In genomic region chr14:38250316-38250715, GRCh38 we compare ENCODE assay signal across 23 cellular contexts. TPM values are rescaled to one million over a fixed set of nuclear protein-coding genes. Genes with fewer than 3 reads are reported as not detected.
DNase-seq lines count a peak whose midpoint lies in the region; ATAC-seq, FAIRE-seq and TF ChIP-seq lines count a peak whose summit lies in the region.
"Had no signal": no experiment of that assay in that cellular context is flagged by ENCODE, and none has a peak within 500 bp of the region (broad histone marks: within the 10 kb centered on the region; RNA-seq: fewer than 3 reads in every experiment).

No MANE protein-coding gene starts in this region.

- peak overlapping the region in 6 of 11 experiments; percentile 26 to 59 (median 50); a peak in 8 of 22 replicates for H3K4me2 ChIP-seq in BLaER1 treated with 17β-estradiol and CSF1 and Interleukin-3, amounts not matched to agents 10 nM and 100 nM
- H3K4me2 ChIP-seq in endothelial cell of umbilical vein (ENCODE audit: insufficient read depth, low read length), result peak overlapping the region; percentile 99

- POLR2A ChIA-PET in endothelial cell of umbilical vein (lab: Charles Lee), result interaction anchor here (0.5 to 0.7 kb wide), 2 partner anchors 31 to 920 kb away, joined by 3 to 5 read pairs; partner anchors contain the start of gene TRAPPC6B

- no peak overlapping the region for H3K27ac ChIP-seq in BLaER1 treated with 17β-estradiol and CSF1 and Interleukin-3, amounts not matched to agents 10 nM and 100 nM
- peak overlapping the region; percentile 89 for H3K27ac ChIP-seq in endothelial cell of umbilical vein (ENCODE audit: insufficient read depth, low read depth, low read length)
- H3K27ac ChIP-seq in gastrocnemius medialis, result peak overlapping the region; percentile 75 to 83 (median 81)
- H3K27ac ChIP-seq: SJSA1 had no signal

- peaks cover 0 to 8% (median 0%) of the 10 kb centered on the region in 11 experiments; a peak in 2 of 22 replicates for H3K36me3 ChIP-seq in BLaER1 treated with 17β-estradiol and CSF1 and Interleukin-3, amounts not matched to agents 10 nM and 100 nM
- H3K36me3 ChIP-seq in endothelial cell of umbilical vein (ENCODE audit: control insufficient read depth in 2 of 2, extremely low read depth in 1 of 2, insufficient read depth in 2 of 2, low read length in 2 of 2) (peaks cover 8 to 23% of the 10 kb centered on the region in 2 experiments), gastrocnemius medialis (no peaks in the 10 kb centered on the region)
- H3K36me3 ChIP-seq: MG63, SJSA1 had no signal

- DNase-seq in AG10803 (ENCODE audit: low read depth), result peak; percentile 25
- DNase-seq in endothelial cell of umbilical vein (ENCODE audit: low read depth, low spot score), result peak; percentile 9
- no peak for DNase-seq in gastrocnemius medialis
- DNase-seq in NOMO-1 (lab: John Stamatoyannopoulos, UW; ENCODE audit: unreplicated experiment in 2 of 2), result no peak
- DNase-seq in SW 1271 (lab: John Stamatoyannopoulos, UW), result no peak
- no peak for DNase-seq in type B pancreatic cell (ENCODE audit: extremely low spot score, unreplicated experiment)
- DNase-seq: Caco-2; CD4-positive, alpha-beta memory T cell; DND-41; H7; MG63; NCI-H1417 treated with DMSO at 0.1 percent for 48 hours; NCI-H187; NCI-H2107; NCI-H446 treated with DMSO at 0.1 percent for 48 hours; NCI-H526 treated with DMSO at 0.1 percent for 48 hours had no signal

- no peaks in the 10 kb centered on the region for H3K36me3 Mint-ChIP-seq in type B pancreatic cell
- H3K36me3 Mint-ChIP-seq: CD4-positive, alpha-beta memory T cell had no signal

- intact Hi-C loops in endothelial cell of umbilical vein (cut with micrococcal nuclease) (no loop called here), gastrocnemius medialis (cut with DNase I; ENCODE audit: low total_unique reads) (no loop called here)

- in situ Hi-C loops in gastrocnemius medialis (cut with MboI; ENCODE audit: low sequenced_read_pairs in 4 of 4), result no loop called here

- no peak for FAIRE-seq in endothelial cell of umbilical vein (lab: Jason Lieb, UNC)
- FAIRE-seq: GM12891 had no signal

- no peak for TF ChIP-seq CTCF in AG10803 (conservative IDR thresholded peaks at IDR 0.05; ENCODE audit: low read length)
- TF ChIP-seq CTCF in endothelial cell of umbilical vein (IDR thresholded peaks at IDR 0.05; ENCODE audit: extremely low read depth in 1 of 2, insufficient read depth in 1 of 2, low read depth in 1 of 2, low read length in 2 of 2), result no peak
- no peak for TF ChIP-seq CTCF in gastrocnemius medialis (IDR thresholded peaks at IDR 0.05 in 4 of 5, conservative IDR thresholded peaks at IDR 0.05 in 1 of 5)
- TF ChIP-seq CTCF in type B pancreatic cell (conservative IDR thresholded peaks at IDR 0.05), result no peak

- no peak overlapping the region for H3K4me3 Mint-ChIP-seq in type B pancreatic cell
- H3K4me3 Mint-ChIP-seq: CD4-positive, alpha-beta memory T cell had no signal

- no peak for ATAC-seq in gastrocnemius medialis
- ATAC-seq: Panc1 had no signal

- no peaks in the 10 kb centered on the region for H3K9me3 Mint-ChIP-seq in type B pancreatic cell
- H3K9me3 Mint-ChIP-seq: CD4-positive, alpha-beta memory T cell had no signal

- H3K4me1 ChIP-seq in BLaER1 treated with 17β-estradiol and CSF1 and Interleukin-3, amounts not matched to agents 10 nM and 100 nM, result peaks cover 0 to 22% (median 13%) of the 10 kb centered on the region in 10 experiments; a peak in 13 of 20 replicates
- H3K4me1 ChIP-seq in endothelial cell of umbilical vein (ENCODE audit: control insufficient read depth, extremely low read depth, insufficient read depth, low read length) (peaks cover 27% of the 10 kb centered on the region), gastrocnemius medialis (no peaks in the 10 kb centered on the region)
- H3K4me1 ChIP-seq: Caco-2, SJSA1 had no signal

- H3K4me3 ChIP-seq in AG10803 (ENCODE audit: low read length) (no peak overlapping the region), endothelial cell of umbilical vein (replicated peaks in 1 of 3; ENCODE audit: insufficient read depth in 1 of 3, low read depth in 1 of 3, low read length in 3 of 3) (peak overlapping the region in 2 of 3 experiments; percentile 99 to 100), gastrocnemius medialis (peak overlapping the region; percentile 1 to 60 (median 20))
- peak overlapping the region in 1 of 10 experiments; percentile 42; a peak in 1 of 20 replicates for H3K4me3 ChIP-seq in BLaER1 treated with 17β-estradiol and CSF1 and Interleukin-3, amounts not matched to agents 10 nM and 100 nM
- H3K4me3 ChIP-seq: MG63, SJSA1 had no signal

- H3K9me1 ChIP-seq in endothelial cell of umbilical vein (replicated peaks; ENCODE audit: control insufficient read depth, extremely low read depth, insufficient read depth, low read length), result peaks cover 2% of the 10 kb centered on the region

- H3K4me1 Mint-ChIP-seq in type B pancreatic cell (ENCODE audit: unreplicated experiment), result no peaks in the 10 kb centered on the region

- H3K9ac ChIP-seq in BLaER1 treated with 17β-estradiol and CSF1 and Interleukin-3, amounts not matched to agents 10 nM and 100 nM, result 0 out of 22 replicates have a peak overlapping the region, but pooled peaks of 1 of the 11 experiments have one; percentile 2
- H3K9ac ChIP-seq in endothelial cell of umbilical vein (replicated peaks; ENCODE audit: extremely low read depth, insufficient read depth, low read length), result peak overlapping the region; percentile 99

- peaks cover 80% of the 10 kb centered on the region for H3K79me2 ChIP-seq in endothelial cell of umbilical vein (ENCODE audit: control insufficient read depth, insufficient read depth, low read length)

- no peaks in the 10 kb centered on the region for H3K27me3 ChIP-seq in BLaER1 treated with 17β-estradiol and CSF1 and Interleukin-3, amounts not matched to agents 10 nM and 100 nM
- H3K27me3 ChIP-seq in endothelial cell of umbilical vein (ENCODE audit: control insufficient read depth in 2 of 2, insufficient read depth in 2 of 2, low read length in 2 of 2), result no peaks in the 10 kb centered on the region
- peaks cover 0 to 2% (median 0%) of the 10 kb centered on the region in 3 donors for H3K27me3 ChIP-seq in gastrocnemius medialis
- H3K27me3 ChIP-seq: MG63, SJSA1 had no signal

- peaks cover 0 to 23% (median 0%) of the 10 kb centered on the region in 11 experiments; a peak in 3 of 22 replicates for H4K20me1 ChIP-seq in BLaER1 treated with 17β-estradiol and CSF1 and Interleukin-3, amounts not matched to agents 10 nM and 100 nM
- peaks cover 21% of the 10 kb centered on the region for H4K20me1 ChIP-seq in endothelial cell of umbilical vein (replicated peaks; ENCODE audit: control insufficient read depth, extremely low read depth, insufficient read depth, low read length)

- dilution Hi-C loops in endothelial cell of umbilical vein (cut with MboI; ENCODE audit: extremely low pct_ligation_motif_present, low sequenced_read_pairs), result no loop called here

- CTCF ChIA-PET in endothelial cell of umbilical vein (lab: Charles Lee), result interaction anchor here (1.2 to 10.5 kb wide), 5 partner anchors 54 to 351 kb away, joined by 3 to 120 read pairs (median 3); no protein-coding TSS in a partner anchor

- BruUV-seq in endothelial cell of umbilical vein (replicated peaks; lab: Mats Ljungman, UMichigan), result no TSS peak

- H2AFZ ChIP-seq in endothelial cell of umbilical vein (ENCODE audit: low read depth, low read length), result no peak overlapping the region

- no peak overlapping the region for H3K27ac Mint-ChIP-seq in type B pancreatic cell
- H3K27ac Mint-ChIP-seq: CD4-positive, alpha-beta memory T cell had no signal

- TF ChIP-seq POLR2A in endothelial cell of umbilical vein (IDR thresholded peaks at IDR 0.05; ENCODE audit: low read depth, low read length) (no peak), gastrocnemius medialis (IDR thresholded peaks at IDR 0.05) (no peak)

- peaks cover 55% of the 10 kb centered on the region for H3K27me3 Mint-ChIP-seq in type B pancreatic cell

- peaks cover 2 to 9% (median 5%) of the 10 kb centered on the region in 11 experiments; a peak in 12 of 22 replicates for H3K9me3 ChIP-seq in BLaER1 treated with 17β-estradiol and CSF1 and Interleukin-3, amounts not matched to agents 10 nM and 100 nM (replicated peaks in 1 of 11)
- H3K9me3 ChIP-seq in endothelial cell of umbilical vein (replicated peaks; ENCODE audit: control insufficient read depth, insufficient read depth, low read length) (no peaks in the 10 kb centered on the region), gastrocnemius medialis (no peaks in the 10 kb centered on the region)
- H3K9me3 ChIP-seq: Caco-2, MG63, SJSA1 had no signal

TF ChIP-seq in endothelial cell of umbilical vein, 7 proteins besides CTCF, POLR2A, EP300 and RAD21 (continues in another document):
- TF ChIP-seq JUN (IDR thresholded peaks at IDR 0.05; ENCODE audit: borderline replicate concordance, insufficient read depth, insufficient read length, low read depth) (no peak), FOS (IDR thresholded peaks at IDR 0.05; ENCODE audit: borderline replicate concordance, insufficient read depth, low read length) (peak; percentile 18), POLR2AphosphoS5 (IDR thresholded peaks at IDR 0.05; ENCODE audit: insufficient read depth, low read depth, low read length) (no peak), GATA2 (IDR thresholded peaks at IDR 0.05; ENCODE audit: insufficient read depth, insufficient read length, low read depth, low read length) (no peak)

RNA-seq across cellular contexts. Expression of gene CLEC14A, which starts 5.6 kb away (rescaled TPM):
- total RNA-seq in endothelial cell of umbilical vein (396 and 414 TPM in 2 replicates), gastrocnemius medialis (10 to 100 TPM; 21.2 to 68.6 (median 29.1) TPM), type B pancreatic cell (ENCODE audit: low replicate concordance) (0.34 and 0.62 TPM in 2 replicates)
- polyA plus RNA-seq in endothelial cell of umbilical vein, result 562 and 569 TPM in 2 replicates
- polyA plus RNA-seq in endothelial cell of umbilical vein (2011; cell fraction: cytosol; rRNA removed), result 388 and 440 TPM in 2 replicates
- polyA plus RNA-seq in endothelial cell of umbilical vein (2011; cell fraction: nucleus; rRNA removed), result 252 and 257 TPM in 2 replicates
- 248 and 278 TPM in 2 replicates for polyA plus RNA-seq in endothelial cell of umbilical vein (2012)
- polyA minus RNA-seq in endothelial cell of umbilical vein, result 365 TPM in 2 replicates
- polyA minus RNA-seq in endothelial cell of umbilical vein (2011; cell fraction: cytosol; rRNA and poly(A)+ RNA removed), result not detected
- 235 and 299 TPM in 2 replicates for polyA minus RNA-seq in endothelial cell of umbilical vein (2011; cell fraction: nucleus; rRNA and poly(A)+ RNA removed)
- total RNA-seq: A673; Caco-2; CD4-positive, alpha-beta memory T cell; G401; LHCN-M2; SJSA1 had no signal
- polyA plus RNA-seq: CD4-positive, alpha-beta memory T cell had no signal

RNA-seq across cellular contexts. Expression of gene SSTR1, which starts 42.6 kb away (rescaled TPM):
- total RNA-seq in endothelial cell of umbilical vein, result 1.2 and 1.4 TPM in 2 replicates
- 1.9 and 2.2 TPM in 2 replicates for polyA plus RNA-seq in endothelial cell of umbilical vein
- 1.1 and 1.3 TPM in 2 replicates for polyA plus RNA-seq in endothelial cell of umbilical vein (2011; cell fraction: cytosol; rRNA removed)
- polyA plus RNA-seq in endothelial cell of umbilical vein (2011; cell fraction: nucleus; rRNA removed), result 1.5 and 1.7 TPM in 2 replicates
- 0.12 and 0.39 TPM in 2 replicates for polyA plus RNA-seq in endothelial cell of umbilical vein (2012)
- polyA minus RNA-seq in endothelial cell of umbilical vein, result 1.9 and 2.9 TPM in 2 replicates
- 13.7 TPM for polyA minus RNA-seq in endothelial cell of umbilical vein (2011; cell fraction: cytosol; rRNA and poly(A)+ RNA removed)
- polyA minus RNA-seq in endothelial cell of umbilical vein (2011; cell fraction: nucleus; rRNA and poly(A)+ RNA removed), result 1.5 and 2.1 TPM in 2 replicates
- total RNA-seq in gastrocnemius medialis, result under 1 TPM in 3 of 4 donors, not detected in 1; 0.16 to 0.83 (median 0.33) TPM
- 11.0 and 31.8 TPM in 2 replicates for total RNA-seq in type B pancreatic cell (ENCODE audit: low replicate concordance)
- total RNA-seq: CD4-positive, alpha-beta memory T cell; G401; SJSA1 had no signal
- polyA plus RNA-seq: CD4-positive, alpha-beta memory T cell had no signal

Comparison
In these comparisons a context has a peak if more than half of its experiments do, and no peak if none do; other contexts are left out.
1. DNase-seq: peak in AG10803 (single experiment) and endothelial cell of umbilical vein (single experiment); none in gastrocnemius medialis (0 of 2), NOMO-1 (0 of 2), SW 1271 (0 of 2) and type B pancreatic cell (single experiment).
2. H3K27ac ChIP-seq: peak in endothelial cell of umbilical vein (single experiment) and gastrocnemius medialis (4 of 4); none in BLaER1 treated with 17β-estradiol and CSF1 and Interleukin-3, amounts not matched to agents 10 nM and 100 nM (0 of 11).
3. RNA of gene CLEC14A, which starts 5.6 kb away (total RNA-seq): 396 to 414 TPM in endothelial cell of umbilical vein and 21.2 to 68.6 TPM in gastrocnemius medialis; 0.34 to 0.62 TPM in type B pancreatic cell; every median in the first group is over 10 times any median in the second.